In the genomic region with DNA sequence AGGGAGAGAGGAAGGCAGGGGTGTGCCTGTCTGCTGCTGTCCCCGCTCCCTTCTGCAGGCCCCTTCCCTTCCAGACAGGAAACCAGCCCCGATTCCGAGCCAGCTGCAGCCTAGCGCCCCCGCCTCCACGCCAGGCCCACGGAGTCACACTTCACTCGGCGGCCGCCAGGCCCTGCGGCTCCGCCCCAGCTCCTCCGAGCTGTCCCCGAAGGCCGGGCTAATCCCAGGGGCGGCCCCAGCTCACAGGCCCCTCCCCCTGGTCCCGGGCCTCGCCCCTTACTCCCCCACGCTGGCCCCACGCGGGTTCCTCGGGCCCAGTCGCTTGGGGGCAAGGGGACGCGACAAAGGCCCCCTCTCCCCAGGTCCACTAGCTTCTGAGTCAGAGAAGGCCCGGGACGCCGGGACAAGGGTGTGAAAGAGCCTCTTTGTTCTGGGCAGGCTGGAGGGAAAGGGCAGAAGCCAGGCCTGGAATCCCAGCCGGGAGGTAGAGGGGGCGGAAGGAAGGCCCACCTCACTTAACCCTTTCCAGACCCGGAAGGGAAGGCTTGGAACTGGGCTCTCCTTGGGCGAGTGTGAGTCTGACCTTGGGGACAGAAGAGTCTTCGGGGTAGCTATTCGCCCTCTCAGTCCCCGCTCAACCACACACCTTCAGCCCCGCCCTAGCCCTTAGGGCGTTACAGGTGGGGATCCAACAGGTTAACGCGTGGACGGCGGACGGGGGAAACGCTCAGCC, we compare ENCODE assay signal across 1 cellular context.
TF ChIP-seq lines count a peak whose summit lies in the region.

No MANE protein-coding gene starts in this region.

TF ChIP-seq in GM12878, 131 proteins besides CTCF, POLR2A, EP300 and RAD21 (continued from another document):
- TF ChIP-seq, protein P1, sequence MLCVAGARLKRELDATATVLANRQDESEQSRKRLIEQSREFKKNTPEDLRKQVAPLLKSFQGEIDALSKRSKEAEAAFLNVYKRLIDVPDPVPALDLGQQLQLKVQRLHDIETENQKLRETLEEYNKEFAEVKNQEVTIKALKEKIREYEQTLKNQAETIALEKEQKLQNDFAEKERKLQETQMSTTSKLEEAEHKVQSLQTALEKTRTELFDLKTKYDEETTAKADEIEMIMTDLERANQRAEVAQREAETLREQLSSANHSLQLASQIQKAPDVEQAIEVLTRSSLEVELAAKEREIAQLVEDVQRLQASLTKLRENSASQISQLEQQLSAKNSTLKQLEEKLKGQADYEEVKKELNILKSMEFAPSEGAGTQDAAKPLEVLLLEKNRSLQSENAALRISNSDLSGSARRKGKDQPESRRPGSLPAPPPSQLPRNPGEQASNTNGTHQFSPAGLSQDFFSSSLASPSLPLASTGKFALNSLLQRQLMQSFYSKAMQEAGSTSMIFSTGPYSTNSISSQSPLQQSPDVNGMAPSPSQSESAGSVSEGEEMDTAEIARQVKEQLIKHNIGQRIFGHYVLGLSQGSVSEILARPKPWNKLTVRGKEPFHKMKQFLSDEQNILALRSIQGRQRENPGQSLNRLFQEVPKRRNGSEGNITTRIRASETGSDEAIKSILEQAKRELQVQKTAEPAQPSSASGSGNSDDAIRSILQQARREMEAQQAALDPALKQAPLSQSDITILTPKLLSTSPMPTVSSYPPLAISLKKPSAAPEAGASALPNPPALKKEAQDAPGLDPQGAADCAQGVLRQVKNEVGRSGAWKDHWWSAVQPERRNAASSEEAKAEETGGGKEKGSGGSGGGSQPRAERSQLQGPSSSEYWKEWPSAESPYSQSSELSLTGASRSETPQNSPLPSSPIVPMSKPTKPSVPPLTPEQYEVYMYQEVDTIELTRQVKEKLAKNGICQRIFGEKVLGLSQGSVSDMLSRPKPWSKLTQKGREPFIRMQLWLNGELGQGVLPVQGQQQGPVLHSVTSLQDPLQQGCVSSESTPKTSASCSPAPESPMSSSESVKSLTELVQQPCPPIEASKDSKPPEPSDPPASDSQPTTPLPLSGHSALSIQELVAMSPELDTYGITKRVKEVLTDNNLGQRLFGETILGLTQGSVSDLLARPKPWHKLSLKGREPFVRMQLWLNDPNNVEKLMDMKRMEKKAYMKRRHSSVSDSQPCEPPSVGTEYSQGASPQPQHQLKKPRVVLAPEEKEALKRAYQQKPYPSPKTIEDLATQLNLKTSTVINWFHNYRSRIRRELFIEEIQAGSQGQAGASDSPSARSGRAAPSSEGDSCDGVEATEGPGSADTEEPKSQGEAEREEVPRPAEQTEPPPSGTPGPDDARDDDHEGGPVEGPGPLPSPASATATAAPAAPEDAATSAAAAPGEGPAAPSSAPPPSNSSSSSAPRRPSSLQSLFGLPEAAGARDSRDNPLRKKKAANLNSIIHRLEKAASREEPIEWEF (IDR thresholded peaks at IDR 0.05; ENCODE audit: insufficient replicate concordance, low read depth, low read length), result no peak
- no peak for TF ChIP-seq ASH2L (IDR thresholded peaks at IDR 0.05; ENCODE audit: borderline replicate concordance, low read depth)
- TF ChIP-seq KDM1A (IDR thresholded peaks at IDR 0.05; ENCODE audit: borderline replicate concordance), result no peak
- TF ChIP-seq CHD2 (IDR thresholded peaks at IDR 0.05; ENCODE audit: borderline replicate concordance, low read depth, low read length), result peak; percentile 45; the same call in 1 of the 2 replicates
- no peak for TF ChIP-seq FOS (IDR thresholded peaks at IDR 0.05; ENCODE audit: borderline replicate concordance, extremely low read depth, insufficient read length)
- TF ChIP-seq TCF12 (IDR thresholded peaks at IDR 0.05; ENCODE audit: low read depth, low read length), result peak; percentile 83
- no peak for TF ChIP-seq STAT3 (IDR thresholded peaks at IDR 0.05; ENCODE audit: low read depth, low read length)
- TF ChIP-seq JUND (IDR thresholded peaks at IDR 0.05; ENCODE audit: low read depth, low read length), result no peak
- no peak for TF ChIP-seq HCFC1 (IDR thresholded peaks at IDR 0.05; ENCODE audit: low read length)
- TF ChIP-seq, protein P2, sequence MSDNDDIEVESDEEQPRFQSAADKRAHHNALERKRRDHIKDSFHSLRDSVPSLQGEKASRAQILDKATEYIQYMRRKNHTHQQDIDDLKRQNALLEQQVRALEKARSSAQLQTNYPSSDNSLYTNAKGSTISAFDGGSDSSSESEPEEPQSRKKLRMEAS (IDR thresholded peaks at IDR 0.05; ENCODE audit: low read depth, low read length), result no peak
- TF ChIP-seq, protein P3, sequence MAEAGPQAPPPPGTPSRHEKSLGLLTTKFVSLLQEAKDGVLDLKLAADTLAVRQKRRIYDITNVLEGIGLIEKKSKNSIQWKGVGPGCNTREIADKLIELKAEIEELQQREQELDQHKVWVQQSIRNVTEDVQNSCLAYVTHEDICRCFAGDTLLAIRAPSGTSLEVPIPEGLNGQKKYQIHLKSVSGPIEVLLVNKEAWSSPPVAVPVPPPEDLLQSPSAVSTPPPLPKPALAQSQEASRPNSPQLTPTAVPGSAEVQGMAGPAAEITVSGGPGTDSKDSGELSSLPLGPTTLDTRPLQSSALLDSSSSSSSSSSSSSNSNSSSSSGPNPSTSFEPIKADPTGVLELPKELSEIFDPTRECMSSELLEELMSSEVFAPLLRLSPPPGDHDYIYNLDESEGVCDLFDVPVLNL (IDR thresholded peaks at IDR 0.05; ENCODE audit: low read depth, low read length), result no peak
- TF ChIP-seq, protein P4, sequence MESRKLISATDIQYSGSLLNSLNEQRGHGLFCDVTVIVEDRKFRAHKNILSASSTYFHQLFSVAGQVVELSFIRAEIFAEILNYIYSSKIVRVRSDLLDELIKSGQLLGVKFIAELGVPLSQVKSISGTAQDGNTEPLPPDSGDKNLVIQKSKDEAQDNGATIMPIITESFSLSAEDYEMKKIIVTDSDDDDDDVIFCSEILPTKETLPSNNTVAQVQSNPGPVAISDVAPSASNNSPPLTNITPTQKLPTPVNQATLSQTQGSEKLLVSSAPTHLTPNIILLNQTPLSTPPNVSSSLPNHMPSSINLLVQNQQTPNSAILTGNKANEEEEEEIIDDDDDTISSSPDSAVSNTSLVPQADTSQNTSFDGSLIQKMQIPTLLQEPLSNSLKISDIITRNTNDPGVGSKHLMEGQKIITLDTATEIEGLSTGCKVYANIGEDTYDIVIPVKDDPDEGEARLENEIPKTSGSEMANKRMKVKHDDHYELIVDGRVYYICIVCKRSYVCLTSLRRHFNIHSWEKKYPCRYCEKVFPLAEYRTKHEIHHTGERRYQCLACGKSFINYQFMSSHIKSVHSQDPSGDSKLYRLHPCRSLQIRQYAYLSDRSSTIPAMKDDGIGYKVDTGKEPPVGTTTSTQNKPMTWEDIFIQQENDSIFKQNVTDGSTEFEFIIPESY (IDR thresholded peaks at IDR 0.05), result no peak
- TF ChIP-seq SREBF1 (IDR thresholded peaks at IDR 0.05; ENCODE audit: low read length), result no peak
